In the genomic region with DNA sequence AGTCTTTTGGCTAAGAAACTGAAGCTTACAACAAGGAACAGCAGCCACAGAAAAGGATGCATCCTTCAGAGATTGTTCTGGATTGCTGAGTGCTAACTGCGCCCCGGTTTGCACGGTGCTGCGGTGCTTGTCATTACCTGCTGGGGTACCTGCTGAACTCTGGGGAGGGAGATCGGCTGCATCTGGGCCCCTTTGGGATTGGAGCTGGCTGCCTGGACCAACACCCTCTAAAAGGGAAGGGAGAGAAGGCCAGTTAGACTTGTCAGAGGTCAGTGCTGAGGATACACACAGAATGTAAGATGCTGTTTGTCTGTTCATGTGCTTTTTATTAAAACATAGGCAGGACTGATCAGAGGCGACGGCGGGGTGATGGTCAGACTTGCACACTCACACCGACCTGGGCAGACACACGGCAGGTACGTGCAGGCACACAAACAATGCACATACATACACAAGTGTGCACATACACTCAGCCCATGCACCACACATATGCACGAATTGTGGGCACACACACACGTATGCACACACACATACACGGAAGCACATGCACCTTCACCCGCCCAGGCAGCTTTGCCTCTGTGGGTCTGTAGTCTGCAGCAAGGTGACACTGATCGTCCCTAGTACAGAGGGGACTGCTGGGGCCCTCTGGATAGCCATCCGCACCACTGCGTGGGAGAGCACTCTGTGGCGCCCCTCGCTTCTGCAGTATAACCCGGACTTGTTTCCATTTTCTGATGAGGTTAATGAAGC, we compare ENCODE assay signal across 20 cellular contexts.
"Had no signal": no experiment of that assay in that cellular context is flagged by ENCODE, and none has a peak within 500 bp of the region (broad histone marks: within the 10 kb centered on the region; RNA-seq: fewer than 3 reads in every experiment).

No MANE protein-coding gene starts in this region.

- H3K36me3 ChIP-seq: thyroid gland, uterus had no signal

- H3K36me3 Mint-ChIP-seq: activated naive CD4-positive, alpha-beta T cell treated with anti-CD3 and anti-CD28 coated beads, Interleukin-2, amount 50 U/mL, for 24 hours had no signal

- H3K27ac ChIP-seq: hepatocyte, thyroid gland, uterus had no signal

- H3K4me3 Mint-ChIP-seq: activated naive CD4-positive, alpha-beta T cell treated with anti-CD3 and anti-CD28 coated beads, Interleukin-2, amount 50 U/mL, for 24 hours; brain; neural crest cell had no signal

- H3K27me3 Mint-ChIP-seq: activated naive CD4-positive, alpha-beta T cell treated with anti-CD3 and anti-CD28 coated beads, Interleukin-2, amount 50 U/mL, for 24 hours; brain; progenitor cell of endocrine pancreas had no signal

- H3K27ac Mint-ChIP-seq: activated naive CD4-positive, alpha-beta T cell treated with anti-CD3 and anti-CD28 coated beads, Interleukin-2, amount 50 U/mL, for 24 hours; progenitor cell of endocrine pancreas had no signal

- ATAC-seq: stimulated activated naive CD8-positive, alpha-beta T cell treated with anti-CD3 and anti-CD28 coated beads, Interleukin-15, Interleukin-2, amounts not matched to agents 100 U/mL and 50 U/mL, for 24 hours had no signal

- DNase-seq: activated CD4-positive, alpha-beta T cell treated with anti-CD3 and anti-CD28 coated beads for 1 hour; activated gamma-delta T cell treated with Interleukin-2 at 50 U/mL for 16 hours; activated T-cell treated with anti-CD3 and anti-CD28 coated beads, Interleukin-2, amount 50 U/mL, for 1 hour; aorta; caudate nucleus; dermis blood vessel endothelial cell; effector CD8-positive, alpha-beta T cell; foreskin melanocyte; mesenchymal stem cell; retina; stimulated activated CD4-positive, alpha-beta T cell treated with anti-CD3 and anti-CD28 coated beads, Interleukin-4, amount 100 ng/mL, for 24 hours; stimulated activated naive CD8-positive, alpha-beta T cell treated with anti-CD3 and anti-CD28 coated beads, Interleukin-15, Interleukin-2, amounts not matched to agents 100 U/mL and 50 U/mL, for 24 hours; T-helper 9 cell; thyroid gland had no signal

- H3K9me3 Mint-ChIP-seq: activated naive CD4-positive, alpha-beta T cell treated with anti-CD3 and anti-CD28 coated beads, Interleukin-2, amount 50 U/mL, for 24 hours; brain; neural crest cell had no signal

- H3K4me1 ChIP-seq: uterus had no signal

- H3K27me3 ChIP-seq: hepatocyte, thyroid gland, uterus had no signal

- H3K4me3 ChIP-seq: hepatocyte, thyroid gland, uterus had no signal

- H3K9me3 ChIP-seq: thyroid gland, uterus had no signal
